Comparison of ENCODE assay signal across 10 cellular contexts in the genomic region with DNA sequence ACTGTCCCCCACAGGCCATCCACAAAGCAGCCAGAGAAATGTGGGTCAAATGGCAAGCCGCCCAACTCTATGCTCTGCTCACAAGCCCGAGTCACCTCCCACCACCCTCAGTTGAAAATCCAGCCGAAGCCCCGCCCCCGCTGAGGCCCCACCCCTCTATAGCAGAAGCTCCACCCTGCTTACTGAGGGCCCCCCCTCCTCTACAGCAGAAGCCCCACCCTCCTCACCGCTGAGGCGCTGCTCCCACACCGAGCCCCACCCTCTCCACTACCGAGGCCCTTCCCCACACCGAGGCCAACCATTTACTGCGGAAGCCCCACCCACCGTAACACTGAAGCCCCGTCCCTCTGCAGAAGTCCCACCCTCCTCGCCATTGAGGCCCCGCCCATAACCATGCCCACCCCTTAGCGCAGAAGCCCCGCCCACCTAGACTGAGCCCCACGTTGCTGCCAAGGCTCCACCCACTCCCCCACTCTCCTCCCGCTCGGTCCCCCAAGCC. TPM values are rescaled to one million over a fixed set of nuclear protein-coding genes. Genes with fewer than 3 reads are reported as not detected.
DNase-seq lines count a peak whose midpoint lies in the region; ATAC-seq and TF ChIP-seq lines count a peak whose summit lies in the region.
"Had no signal": no experiment of that assay in that cellular context is flagged by ENCODE, and none has a peak within 500 bp of the region (broad histone marks: within the 10 kb centered on the region; RNA-seq: fewer than 3 reads in every experiment).

No MANE protein-coding gene starts in this region.

- ATAC-seq in left cardiac atrium (peak; percentile 7 to 43), aorta (ENCODE audit: low FRiP score) (peak; percentile 39)

- H3K9me3 ChIP-seq in left ventricle myocardium inferior (replicated peaks): no peaks in the 10 kb centered on the region
- H3K9me3 ChIP-seq in WERI-Rb-1 (ENCODE audit: severe bottlenecking): no peaks in the 10 kb centered on the region
- H3K9me3 ChIP-seq in iPS-15b (ENCODE audit: control insufficient read depth, insufficient read depth, low read length): no peaks in the 10 kb centered on the region
- H3K9me3 ChIP-seq in aorta (ENCODE audit: control insufficient read depth, low read length): no peaks in the 10 kb centered on the region
- H3K9me3 ChIP-seq: tibial artery had no signal

- H3K4me1 ChIP-seq in left ventricle myocardium inferior (peaks cover 16% of the 10 kb centered on the region), iPS-15b (ENCODE audit: control insufficient read depth, insufficient read depth, low read length) (peaks cover 6% of the 10 kb centered on the region), aorta (ENCODE audit: control insufficient read depth in 1 of 2, insufficient read depth in 2 of 2, low read length in 2 of 2) (no peaks in the 10 kb centered on the region)
- H3K4me1 ChIP-seq: tibial artery had no signal

- H3K4me3 ChIP-seq in left ventricle myocardium inferior: no peak overlapping the region
- H3K4me3 ChIP-seq in WERI-Rb-1 (ENCODE audit: low read depth, low read length): no peak overlapping the region
- H3K4me3 ChIP-seq in iPS-15b (ENCODE audit: low read depth, low read length): peak overlapping the region; percentile 60
- H3K4me3 ChIP-seq in aorta (ENCODE audit: low read length in 2 of 2): no peak overlapping the region
- H3K4me3 ChIP-seq: tibial artery had no signal

- H3K27ac ChIP-seq in left ventricle myocardium inferior (replicated peaks) (no peak overlapping the region), WERI-Rb-1 (no peak overlapping the region), aorta (ENCODE audit: low read depth in 1 of 2, low read length in 2 of 2) (no peak overlapping the region)
- H3K27ac ChIP-seq: tibial artery had no signal

- intact Hi-C loops in left cardiac atrium (cut with DNase I): no loop called here
- intact Hi-C loops in left ventricle myocardium inferior (cut with micrococcal nuclease): no loop called here
- intact Hi-C loops in aorta (cut with DNase I): no loop called here

- no peak overlapping the region for H3K9ac ChIP-seq in iPS-15b (ENCODE audit: low read depth, low read length)

- DNase-seq in left cardiac atrium: peak; percentile 48
- no peak for DNase-seq in left ventricle myocardium inferior
- peak; percentile 55 for DNase-seq in WERI-Rb-1
- DNase-seq in aorta: no peak
- no peak for DNase-seq in HuH-7 (ENCODE audit: low spot score)
- DNase-seq in NCI-H510A treated with DMSO at 0.1 percent for 48 hours (lab: John Stamatoyannopoulos, UW): no peak
- no peak for DNase-seq in RKO (ENCODE audit: low spot score)
- DNase-seq: SHP77 treated with DMSO at 0.1 percent for 48 hours, tibial artery had no signal

- TF ChIP-seq CTCF in left ventricle myocardium inferior (IDR thresholded peaks at IDR 0.05; ENCODE audit: borderline replicate concordance): no peak
- no peak for TF ChIP-seq CTCF in WERI-Rb-1 (IDR thresholded peaks at IDR 0.05; ENCODE audit: low read depth, low read length)

- no peaks in the 10 kb centered on the region for H3K27me3 ChIP-seq in left ventricle myocardium inferior (ENCODE audit: low read depth)
- no peaks in the 10 kb centered on the region for H3K27me3 ChIP-seq in WERI-Rb-1 (ENCODE audit: insufficient read depth, low read depth, severe bottlenecking)
- no peaks in the 10 kb centered on the region for H3K27me3 ChIP-seq in iPS-15b (ENCODE audit: control insufficient read depth, insufficient read depth, low read length)
- no peaks in the 10 kb centered on the region for H3K27me3 ChIP-seq in aorta (ENCODE audit: control insufficient read depth in 1 of 2, insufficient read depth in 2 of 2, low read length in 1 of 2)
- H3K27me3 ChIP-seq: tibial artery had no signal

- peaks cover 77% of the 10 kb centered on the region for H3K36me3 ChIP-seq in left ventricle myocardium inferior
- H3K36me3 ChIP-seq in WERI-Rb-1: peaks cover 37% of the 10 kb centered on the region
- peaks cover 7% of the 10 kb centered on the region for H3K36me3 ChIP-seq in iPS-15b (ENCODE audit: control insufficient read depth, insufficient read depth, low read length)
- H3K36me3 ChIP-seq in aorta (ENCODE audit: control insufficient read depth in 1 of 2, insufficient read depth in 2 of 2, low read length in 1 of 2): no peaks in the 10 kb centered on the region

- WGBS in aorta, 2 donors: 41 to 61% methylated on average over 20 of the region's 20 CpGs

RNA-seq across cellular contexts. Expression of a gene that starts 8.8 kb away (rescaled TPM):
- total RNA-seq in left cardiac atrium: 10 to 100 TPM; 43.2 to 53.7 TPM
- 26.3 TPM for total RNA-seq in left ventricle myocardium inferior
- total RNA-seq in aorta: 10 to 100 TPM; 59.4 to 67.9 TPM
- polyA plus RNA-seq in aorta: 100 to 1,000 TPM in 1 of 2 donors, 10 to 100 TPM in 1; 69.9 to 117 TPM

RNA-seq across cellular contexts. Expression of a gene that starts 39.6 kb away (rescaled TPM):
- total RNA-seq in left cardiac atrium (1 to 10 TPM; 3.4 to 6.7 TPM), left ventricle myocardium inferior (4.2 TPM), aorta (10 to 100 TPM in 1 of 2 donors, 1 to 10 TPM in 1; 5.4 to 13.5 TPM)
- 1 to 10 TPM; 1.6 to 3.9 TPM for polyA plus RNA-seq in aorta

RNA-seq across cellular contexts. Expression of a gene that starts 44.7 kb away (rescaled TPM):
- 10 to 100 TPM; 41.8 to 43.0 TPM for total RNA-seq in left cardiac atrium
- 52.5 TPM for total RNA-seq in left ventricle myocardium inferior
- 10 to 100 TPM; 46.1 to 56.4 TPM for total RNA-seq in aorta
- polyA plus RNA-seq in aorta: 10 to 100 TPM; 16.4 to 33.8 TPM

Comparison
In these comparisons a context has a peak if more than half of its experiments do, and no peak if none do; other contexts are left out.
1. DNase-seq: peak in left cardiac atrium (single experiment) and WERI-Rb-1 (single experiment); none in left ventricle myocardium inferior (single experiment), aorta (0 of 2), HuH-7 (single experiment), NCI-H510A treated with DMSO at 0.1 percent for 48 hours (single experiment) and RKO (single experiment).